15 cellular contexts compared by ENCODE assay signal in genomic region chr1:2018217-2019161, GRCh38. TPM values are rescaled to one million over a fixed set of nuclear protein-coding genes. Genes with fewer than 3 reads are reported as not detected.
DNase-seq lines count a peak whose midpoint lies in the region; ATAC-seq, FAIRE-seq and TF ChIP-seq lines count a peak whose summit lies in the region.
"Had no signal": no experiment of that assay in that cellular context is flagged by ENCODE, and none has a peak within 500 bp of the region (broad histone marks: within the 10 kb centered on the region; RNA-seq: fewer than 3 reads in every experiment).

No MANE protein-coding gene starts in this region.

- H3K27ac ChIP-seq in heart left ventricle (no peak overlapping the region), A673 (ENCODE audit: low read depth, low read length, poor library complexity, severe bottlenecking) (no peak overlapping the region)
- H3K27ac ChIP-seq: parathyroid adenoma, SK-N-MC, transverse colon had no signal

- no peak for TF ChIP-seq POLR2A in heart left ventricle (IDR thresholded peaks at IDR 0.05)

- H3K9me3 ChIP-seq in heart left ventricle: no peaks in the 10 kb centered on the region
- no peaks in the 10 kb centered on the region for H3K9me3 ChIP-seq in A673 (ENCODE audit: low read depth, low read length, poor library complexity, severe bottlenecking)
- H3K9me3 ChIP-seq: transverse colon had no signal

- WGBS in heart left ventricle, 4 donors: 12 to 40% (median 17%) methylated on average over 12 to 48 of the region's 48 CpGs

- H3K4me3 Mint-ChIP-seq in activated T-helper 1 cell treated with anti-CD3 and anti-CD28 coated beads, Interleukin-12 subunit alpha, Interleukin-12 subunit beta, Interleukin-2, Interleukin-4 antibody, amounts not matched to agents 30 ng/mL and 10 ng/mL and 1 ng/mL, durations not matched to agents 14 hours and 24 hours and 36 hours: no peak overlapping the region
- peak overlapping the region; percentile 37 to 85 (median 79) for H3K4me3 Mint-ChIP-seq in immature natural killer cell
- H3K4me3 Mint-ChIP-seq in stimulated activated naive CD8-positive, alpha-beta T cell treated with anti-CD3 and anti-CD28 coated beads, Interleukin-15, amount 100 ng/mL, for 72 hours: peak overlapping the region; percentile 69 to 77

- peak; percentile 56 for DNase-seq in Right ventricle myocardium inferior (ENCODE audit: missing footprints)
- no peak for DNase-seq in heart left ventricle
- DNase-seq in activated T-helper 1 cell treated with anti-CD3 and anti-CD28 coated beads, Interleukin-12 subunit alpha, Interleukin-12 subunit beta, Interleukin-2, Interleukin-4 antibody, amounts not matched to agents 30 ng/mL and 10 ng/mL and 1 ng/mL, durations not matched to agents 14 hours and 24 hours and 36 hours (ENCODE audit: low spot score): no peak
- no peak for DNase-seq in immature natural killer cell
- DNase-seq in stimulated activated naive CD8-positive, alpha-beta T cell treated with anti-CD3 and anti-CD28 coated beads, Interleukin-15, amount 100 ng/mL, for 72 hours: no peak
- no peak for DNase-seq in activated gamma-delta T cell (lab: John Stamatoyannopoulos, UW)
- DNase-seq in HTR-8/SVneo (ENCODE audit: insufficient read length, low spot score): no peak
- no peak for DNase-seq in A673 (ENCODE audit: low spot score)
- DNase-seq: anterior cingulate cortex, mammary epithelial cell, MV-4-11, transverse colon had no signal

- no TSS peak for BruUV-seq in A673 (replicated peaks; lab: Mats Ljungman, UMichigan)

- no peak for TF ChIP-seq CTCF in heart left ventricle (IDR thresholded peaks at IDR 0.05)
- TF ChIP-seq CTCF in A673 (conservative IDR thresholded peaks at IDR 0.05; ENCODE audit: low read depth, low read length): no peak

- intact Hi-C loops in Right ventricle myocardium inferior (cut with DNase I): no loop called here
- intact Hi-C loops in heart left ventricle (cut with DNase I): no loop called here
- intact Hi-C loops in activated T-helper 1 cell treated with anti-CD3 and anti-CD28 coated beads, Interleukin-12 subunit alpha, Interleukin-12 subunit beta, Interleukin-2, Interleukin-4 antibody, amounts not matched to agents 30 ng/mL and 10 ng/mL and 1 ng/mL, durations not matched to agents 14 hours and 24 hours and 36 hours (cut with micrococcal nuclease): loop anchor here (2.0 kb wide), 1 partner anchor 22 kb away; no protein-coding TSS in a partner anchor
- intact Hi-C loops in A673 (cut with micrococcal nuclease; ENCODE audit: unreplicated experiment): no loop called here

- CTCF ChIA-PET in A673 (lab: Charles Lee): interaction anchor here (0.7 kb wide), 1 partner anchor 26 kb away, joined by 5 read pairs; no protein-coding TSS in a partner anchor

- H3K36me3 Mint-ChIP-seq in activated T-helper 1 cell treated with anti-CD3 and anti-CD28 coated beads, Interleukin-12 subunit alpha, Interleukin-12 subunit beta, Interleukin-2, Interleukin-4 antibody, amounts not matched to agents 30 ng/mL and 10 ng/mL and 1 ng/mL, durations not matched to agents 14 hours and 24 hours and 36 hours (ENCODE audit: low read depth): no peaks in the 10 kb centered on the region
- no peaks in the 10 kb centered on the region for H3K36me3 Mint-ChIP-seq in immature natural killer cell

- peaks cover 38% of the 10 kb centered on the region for H3K27me3 Mint-ChIP-seq in activated T-helper 1 cell treated with anti-CD3 and anti-CD28 coated beads, Interleukin-12 subunit alpha, Interleukin-12 subunit beta, Interleukin-2, Interleukin-4 antibody, amounts not matched to agents 30 ng/mL and 10 ng/mL and 1 ng/mL, durations not matched to agents 14 hours and 24 hours and 36 hours (ENCODE audit: insufficient read depth)
- H3K27me3 Mint-ChIP-seq in immature natural killer cell (ENCODE audit: low read depth in 3 of 3): peaks cover 14 to 20% (median 17%) of the 10 kb centered on the region in 3 donors
- peaks cover 94% of the 10 kb centered on the region for H3K27me3 Mint-ChIP-seq in stimulated activated naive CD8-positive, alpha-beta T cell treated with anti-CD3 and anti-CD28 coated beads, Interleukin-15, amount 100 ng/mL, for 72 hours

- no peak for FAIRE-seq in HTR-8/SVneo (lab: Jason Lieb, UNC)

- H3K36me3 ChIP-seq in heart left ventricle (no peaks in the 10 kb centered on the region), A673 (ENCODE audit: insufficient read depth, low read length, poor library complexity, severe bottlenecking) (no peaks in the 10 kb centered on the region)
- H3K36me3 ChIP-seq: transverse colon had no signal

- H3K27ac Mint-ChIP-seq in activated T-helper 1 cell treated with anti-CD3 and anti-CD28 coated beads, Interleukin-12 subunit alpha, Interleukin-12 subunit beta, Interleukin-2, Interleukin-4 antibody, amounts not matched to agents 30 ng/mL and 10 ng/mL and 1 ng/mL, durations not matched to agents 14 hours and 24 hours and 36 hours: peak overlapping the region; percentile 40
- no peak overlapping the region for H3K27ac Mint-ChIP-seq in immature natural killer cell
- no peak overlapping the region for H3K27ac Mint-ChIP-seq in stimulated activated naive CD8-positive, alpha-beta T cell treated with anti-CD3 and anti-CD28 coated beads, Interleukin-15, amount 100 ng/mL, for 72 hours

- no peak for ATAC-seq in Right ventricle myocardium inferior
- no peak for ATAC-seq in heart left ventricle
- no peak for ATAC-seq in stimulated activated naive CD8-positive, alpha-beta T cell treated with anti-CD3 and anti-CD28 coated beads, Interleukin-15, amount 100 ng/mL, for 72 hours

- H3K4me1 Mint-ChIP-seq in activated T-helper 1 cell treated with anti-CD3 and anti-CD28 coated beads, Interleukin-12 subunit alpha, Interleukin-12 subunit beta, Interleukin-2, Interleukin-4 antibody, amounts not matched to agents 30 ng/mL and 10 ng/mL and 1 ng/mL, durations not matched to agents 14 hours and 24 hours and 36 hours (ENCODE audit: low read depth): no peaks in the 10 kb centered on the region
- peaks cover 6 to 8% of the 10 kb centered on the region in 2 donors for H3K4me1 Mint-ChIP-seq in immature natural killer cell
- H3K4me1 Mint-ChIP-seq in stimulated activated naive CD8-positive, alpha-beta T cell treated with anti-CD3 and anti-CD28 coated beads, Interleukin-15, amount 100 ng/mL, for 72 hours: peaks cover 11% of the 10 kb centered on the region

- no peak overlapping the region for H3K4me3 ChIP-seq in heart left ventricle
- H3K4me3 ChIP-seq in A673 (ENCODE audit: low read depth, low read length, poor library complexity, severe bottlenecking): no peak overlapping the region

- no peaks in the 10 kb centered on the region for H3K9me3 Mint-ChIP-seq in activated T-helper 1 cell treated with anti-CD3 and anti-CD28 coated beads, Interleukin-12 subunit alpha, Interleukin-12 subunit beta, Interleukin-2, Interleukin-4 antibody, amounts not matched to agents 30 ng/mL and 10 ng/mL and 1 ng/mL, durations not matched to agents 14 hours and 24 hours and 36 hours
- H3K9me3 Mint-ChIP-seq in immature natural killer cell: peaks cover 0 to 2% (median 0%) of the 10 kb centered on the region in 6 donors
- no peaks in the 10 kb centered on the region for H3K9me3 Mint-ChIP-seq in stimulated activated naive CD8-positive, alpha-beta T cell treated with anti-CD3 and anti-CD28 coated beads, Interleukin-15, amount 100 ng/mL, for 72 hours

- H3K4me1 ChIP-seq in heart left ventricle (peaks cover 0 to 16% (median 0%) of the 10 kb centered on the region in 12 donors), A673 (ENCODE audit: insufficient read depth, low read length, poor library complexity, severe bottlenecking) (no peaks in the 10 kb centered on the region)
- H3K4me1 ChIP-seq: parathyroid adenoma had no signal

- POLR2A ChIA-PET in A673 (lab: Charles Lee; ENCODE audit: low non-redundant PET): no interaction called here

- H3K27me3 ChIP-seq in heart left ventricle: peaks cover 17 to 67% (median 43%) of the 10 kb centered on the region in 9 donors
- peaks cover 78% of the 10 kb centered on the region for H3K27me3 ChIP-seq in A673 (replicated peaks; ENCODE audit: insufficient read depth, low read depth, low read length, poor library complexity)

RNA-seq across cellular contexts. Expression of gene GABRD, which starts 0.7 kb away (rescaled TPM):
- total RNA-seq in Right ventricle myocardium inferior (0.49 TPM), heart left ventricle (1 to 10 TPM in 2 of 9 donors, under 1 TPM in 5, not detected in 2; 0.21 to 1.1 (median 0.61) TPM), A673 (2021) (not detected in 2 replicates)
- polyA plus RNA-seq in heart left ventricle (under 1 TPM; 0.65 to 0.67 TPM), immature natural killer cell (not detected)
- 0.26 TPM in 1 of 2 replicates, not detected in the other for total RNA-seq in activated T-helper 1 cell treated with anti-CD3 and anti-CD28 coated beads, Interleukin-12 subunit alpha, Interleukin-12 subunit beta, Interleukin-2, Interleukin-4 antibody, amounts not matched to agents 30 ng/mL and 10 ng/mL and 1 ng/mL, durations not matched to agents 14 hours and 24 hours and 36 hours
- total RNA-seq: mammary epithelial cell, transverse colon had no signal
- polyA plus RNA-seq: mammary epithelial cell had no signal

RNA-seq across cellular contexts. Expression of gene CFAP74, which starts 14.9 kb away (rescaled TPM):
- total RNA-seq in Right ventricle myocardium inferior (not detected), heart left ventricle (under 1 TPM in 2 of 9 donors, not detected in 7; 0.07 to 0.33 TPM), A673 (2021) (not detected in 2 replicates)
- polyA plus RNA-seq in heart left ventricle (under 1 TPM in 1 of 2 donors, not detected in 1; 0.03 TPM), immature natural killer cell (not detected)
- total RNA-seq in activated T-helper 1 cell treated with anti-CD3 and anti-CD28 coated beads, Interleukin-12 subunit alpha, Interleukin-12 subunit beta, Interleukin-2, Interleukin-4 antibody, amounts not matched to agents 30 ng/mL and 10 ng/mL and 1 ng/mL, durations not matched to agents 14 hours and 24 hours and 36 hours: not detected in 2 replicates
- total RNA-seq: dermis microvascular lymphatic vessel endothelial cell, transverse colon had no signal
- polyA plus RNA-seq: mammary epithelial cell had no signal

RNA-seq across cellular contexts. Expression of gene PRKCZ, which starts 31.7 kb away (rescaled TPM):
- total RNA-seq in Right ventricle myocardium inferior (16.4 TPM), heart left ventricle (10 to 100 TPM; 12.5 to 17.3 (median 16.4) TPM), A673 (2021) (1.9 and 3.2 TPM in 2 replicates)
- polyA plus RNA-seq in heart left ventricle (10 to 100 TPM; 16.7 to 20.7 TPM), immature natural killer cell (10 to 100 TPM in 1 of 3 donors, 1 to 10 TPM in 2; 7.5 to 14.0 (median 9.4) TPM)
- total RNA-seq in activated T-helper 1 cell treated with anti-CD3 and anti-CD28 coated beads, Interleukin-12 subunit alpha, Interleukin-12 subunit beta, Interleukin-2, Interleukin-4 antibody, amounts not matched to agents 30 ng/mL and 10 ng/mL and 1 ng/mL, durations not matched to agents 14 hours and 24 hours and 36 hours: 4.1 TPM in 2 replicates
